In genomic region chr3:153911111-153911510, GRCh38 we compare ENCODE assay signal across 25 cellular contexts.
"Had no signal": no experiment of that assay in that cellular context is flagged by ENCODE, and none has a peak within 500 bp of the region (broad histone marks: within the 10 kb centered on the region; RNA-seq: fewer than 3 reads in every experiment).

No MANE protein-coding gene starts in this region.

- H3K4me3 ChIP-seq: breast epithelium, K562, SJCRH30 had no signal

- H3K27ac ChIP-seq: breast epithelium, RWPE1, SJCRH30 had no signal

- DNase-seq: activated B cell treated with CpG ODN at 0.5 μM for 24 hours; activated CD4-positive, alpha-beta T cell treated with anti-CD3 and anti-CD28 coated beads for 1 hour; activated CD4-positive, alpha-beta T cell treated with anti-CD3 and anti-CD28 coated beads, Interleukin-2, amount 10 ng/mL, durations not matched to agents 24 days and 14 days; activated CD4-positive, alpha-beta T cell treated with anti-CD3 and anti-CD28 coated beads, Interleukin-2, amount 50 U/mL, for 48 hours; activated CD8-positive, alpha-beta memory T cell treated with anti-CD3 and anti-CD28 coated beads, Interleukin-2, amount 10 ng/mL, durations not matched to agents 7 days and 5 days; activated gamma-delta T cell; activated naive CD4-positive, alpha-beta T cell treated with anti-CD3 and anti-CD28 coated beads for 36 hours; activated T-cell treated with anti-CD3 and anti-CD28 coated beads, Interleukin-2, amount 50 U/mL, for 24 hours; caudate nucleus; Karpas-422; NCI-H1436 treated with DMSO at 0.1 percent for 48 hours; NCI-H187; NCI-H2081 treated with DMSO at 0.1 percent for 48 hours; NCI-H345; NCI-H510A; NK-92 treated with Interleukin-12 subunit alpha and Interleukin-12 subunit beta, amount 100 ng/mL, for 24 hours; OCI-M1; Right ventricle myocardium superior; SJCRH30; SK-N-SH had no signal

- ATAC-seq: activated CD8-positive, alpha-beta memory T cell treated with anti-CD3 and anti-CD28 coated beads, Interleukin-2, amount 10 ng/mL, durations not matched to agents 7 days and 5 days; activated T-helper 17 cell treated with anti-CD3 and anti-CD28 coated beads, Interleukin-2, amount 50 U/mL, for 72 hours; K562; Panc1 had no signal
